In the genomic region with DNA sequence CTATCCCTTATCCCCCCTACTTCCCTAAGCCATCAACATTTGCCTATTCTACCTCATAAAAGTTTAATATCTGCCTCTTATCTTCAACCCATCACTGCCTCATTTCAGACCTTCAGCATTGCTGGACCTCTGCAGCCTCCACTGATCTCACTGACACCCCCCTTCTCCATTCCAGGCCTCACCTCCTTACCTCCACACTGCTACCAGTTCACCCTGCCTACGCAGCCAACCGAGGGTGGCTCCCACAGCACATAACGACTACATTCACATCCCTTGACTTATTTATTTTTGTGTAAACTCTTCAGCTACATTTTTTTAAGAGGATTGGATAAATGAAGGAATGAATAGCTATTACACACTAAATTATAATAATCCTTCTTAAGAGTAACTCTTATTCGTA, we compare ENCODE assay signal across 3 cellular contexts.
TF ChIP-seq lines count a peak whose summit lies in the region.

No MANE protein-coding gene starts in this region.

TF ChIP-seq in GM23338, 12 proteins besides CTCF, POLR2A, EP300 and RAD21 (continues in another document):
- TF ChIP-seq, protein P1, sequence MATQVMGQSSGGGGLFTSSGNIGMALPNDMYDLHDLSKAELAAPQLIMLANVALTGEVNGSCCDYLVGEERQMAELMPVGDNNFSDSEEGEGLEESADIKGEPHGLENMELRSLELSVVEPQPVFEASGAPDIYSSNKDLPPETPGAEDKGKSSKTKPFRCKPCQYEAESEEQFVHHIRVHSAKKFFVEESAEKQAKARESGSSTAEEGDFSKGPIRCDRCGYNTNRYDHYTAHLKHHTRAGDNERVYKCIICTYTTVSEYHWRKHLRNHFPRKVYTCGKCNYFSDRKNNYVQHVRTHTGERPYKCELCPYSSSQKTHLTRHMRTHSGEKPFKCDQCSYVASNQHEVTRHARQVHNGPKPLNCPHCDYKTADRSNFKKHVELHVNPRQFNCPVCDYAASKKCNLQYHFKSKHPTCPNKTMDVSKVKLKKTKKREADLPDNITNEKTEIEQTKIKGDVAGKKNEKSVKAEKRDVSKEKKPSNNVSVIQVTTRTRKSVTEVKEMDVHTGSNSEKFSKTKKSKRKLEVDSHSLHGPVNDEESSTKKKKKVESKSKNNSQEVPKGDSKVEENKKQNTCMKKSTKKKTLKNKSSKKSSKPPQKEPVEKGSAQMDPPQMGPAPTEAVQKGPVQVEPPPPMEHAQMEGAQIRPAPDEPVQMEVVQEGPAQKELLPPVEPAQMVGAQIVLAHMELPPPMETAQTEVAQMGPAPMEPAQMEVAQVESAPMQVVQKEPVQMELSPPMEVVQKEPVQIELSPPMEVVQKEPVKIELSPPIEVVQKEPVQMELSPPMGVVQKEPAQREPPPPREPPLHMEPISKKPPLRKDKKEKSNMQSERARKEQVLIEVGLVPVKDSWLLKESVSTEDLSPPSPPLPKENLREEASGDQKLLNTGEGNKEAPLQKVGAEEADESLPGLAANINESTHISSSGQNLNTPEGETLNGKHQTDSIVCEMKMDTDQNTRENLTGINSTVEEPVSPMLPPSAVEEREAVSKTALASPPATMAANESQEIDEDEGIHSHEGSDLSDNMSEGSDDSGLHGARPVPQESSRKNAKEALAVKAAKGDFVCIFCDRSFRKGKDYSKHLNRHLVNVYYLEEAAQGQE (IDR thresholded peaks at IDR 0.05; ENCODE audit: unreplicated experiment) = no peak
- no peak for TF ChIP-seq EZH2phosphoT487 (IDR thresholded peaks at IDR 0.05; ENCODE audit: unreplicated experiment)

TF ChIP-seq in IMR-90, 13 proteins besides CTCF, POLR2A, EP300 and RAD21:
- TF ChIP-seq, protein P2, sequence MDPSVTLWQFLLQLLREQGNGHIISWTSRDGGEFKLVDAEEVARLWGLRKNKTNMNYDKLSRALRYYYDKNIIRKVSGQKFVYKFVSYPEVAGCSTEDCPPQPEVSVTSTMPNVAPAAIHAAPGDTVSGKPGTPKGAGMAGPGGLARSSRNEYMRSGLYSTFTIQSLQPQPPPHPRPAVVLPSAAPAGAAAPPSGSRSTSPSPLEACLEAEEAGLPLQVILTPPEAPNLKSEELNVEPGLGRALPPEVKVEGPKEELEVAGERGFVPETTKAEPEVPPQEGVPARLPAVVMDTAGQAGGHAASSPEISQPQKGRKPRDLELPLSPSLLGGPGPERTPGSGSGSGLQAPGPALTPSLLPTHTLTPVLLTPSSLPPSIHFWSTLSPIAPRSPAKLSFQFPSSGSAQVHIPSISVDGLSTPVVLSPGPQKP (IDR thresholded peaks at IDR 0.05; ENCODE audit: borderline replicate concordance, low read depth, low read length) = no peak
- TF ChIP-seq RCOR1 (IDR thresholded peaks at IDR 0.05; ENCODE audit: insufficient replicate concordance, low read length) (no peak), NFE2L2 (IDR thresholded peaks at IDR 0.05; ENCODE audit: low read depth, low read length) (no peak), CHD1 (IDR thresholded peaks at IDR 0.05; ENCODE audit: low read depth, low read length) (no peak), BHLHE40 (IDR thresholded peaks at IDR 0.05; ENCODE audit: low read depth, low read length) (no peak), RFX5 (IDR thresholded peaks at IDR 0.05; ENCODE audit: low read depth, low read length) (no peak), MAZ (IDR thresholded peaks at IDR 0.05; ENCODE audit: borderline replicate concordance, low read depth, low read length) (no peak)
- TF ChIP-seq, protein P3, sequence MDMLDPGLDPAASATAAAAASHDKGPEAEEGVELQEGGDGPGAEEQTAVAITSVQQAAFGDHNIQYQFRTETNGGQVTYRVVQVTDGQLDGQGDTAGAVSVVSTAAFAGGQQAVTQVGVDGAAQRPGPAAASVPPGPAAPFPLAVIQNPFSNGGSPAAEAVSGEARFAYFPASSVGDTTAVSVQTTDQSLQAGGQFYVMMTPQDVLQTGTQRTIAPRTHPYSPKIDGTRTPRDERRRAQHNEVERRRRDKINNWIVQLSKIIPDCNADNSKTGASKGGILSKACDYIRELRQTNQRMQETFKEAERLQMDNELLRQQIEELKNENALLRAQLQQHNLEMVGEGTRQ (IDR thresholded peaks at IDR 0.05; ENCODE audit: low read depth, low read length) = no peak

TF ChIP-seq in H1, 55 proteins besides CTCF, POLR2A, EP300 and RAD21:
- TF ChIP-seq GABPA (IDR thresholded peaks at IDR 0.05; ENCODE audit: borderline replicate concordance, insufficient read depth, low read length) (no peak), SP1 (IDR thresholded peaks at IDR 0.05; ENCODE audit: low read depth, low read length) (no peak), KDM5A (IDR thresholded peaks at IDR 0.05; ENCODE audit: low read length) (no peak), CBX8 (IDR thresholded peaks at IDR 0.05; ENCODE audit: borderline replicate concordance, low read depth, low read length) (no peak), SIN3A (conservative IDR thresholded peaks at IDR 0.05 in 1 of 2, IDR thresholded peaks at IDR 0.05 in 1 of 2; ENCODE audit: low read depth in 1 of 2, low read length in 2 of 2) (no peak), RFX5 (IDR thresholded peaks at IDR 0.05; ENCODE audit: borderline replicate concordance, low read depth, low read length) (no peak), SUZ12 (IDR thresholded peaks at IDR 0.05; ENCODE audit: low read length) (no peak), RBBP5 (IDR thresholded peaks at IDR 0.05; ENCODE audit: borderline replicate concordance, low read depth, low read length) (no peak), CTBP2 (IDR thresholded peaks at IDR 0.05; ENCODE audit: borderline replicate concordance, insufficient read depth, insufficient read length, low read length) (no peak), GTF2F1 (IDR thresholded peaks at IDR 0.05; ENCODE audit: borderline replicate concordance, low read depth, low read length) (no peak), TAF1 (IDR thresholded peaks at IDR 0.05; ENCODE audit: low read depth, low read length) (no peak), NRF1 (IDR thresholded peaks at IDR 0.05; ENCODE audit: low read depth, low read length) (no peak), BACH1 (IDR thresholded peaks at IDR 0.05; ENCODE audit: low read length) (no peak), SIRT6 (IDR thresholded peaks at IDR 0.05; ENCODE audit: low read length) (no peak), SRF (IDR thresholded peaks at IDR 0.05; ENCODE audit: low read depth, low read length) (no peak), TCF12 (IDR thresholded peaks at IDR 0.05; ENCODE audit: low read depth, low read length) (no peak), EZH2 (IDR thresholded peaks at IDR 0.05; ENCODE audit: low read depth, low read length, severe bottlenecking) (no peak)
- TF ChIP-seq, protein P4, sequence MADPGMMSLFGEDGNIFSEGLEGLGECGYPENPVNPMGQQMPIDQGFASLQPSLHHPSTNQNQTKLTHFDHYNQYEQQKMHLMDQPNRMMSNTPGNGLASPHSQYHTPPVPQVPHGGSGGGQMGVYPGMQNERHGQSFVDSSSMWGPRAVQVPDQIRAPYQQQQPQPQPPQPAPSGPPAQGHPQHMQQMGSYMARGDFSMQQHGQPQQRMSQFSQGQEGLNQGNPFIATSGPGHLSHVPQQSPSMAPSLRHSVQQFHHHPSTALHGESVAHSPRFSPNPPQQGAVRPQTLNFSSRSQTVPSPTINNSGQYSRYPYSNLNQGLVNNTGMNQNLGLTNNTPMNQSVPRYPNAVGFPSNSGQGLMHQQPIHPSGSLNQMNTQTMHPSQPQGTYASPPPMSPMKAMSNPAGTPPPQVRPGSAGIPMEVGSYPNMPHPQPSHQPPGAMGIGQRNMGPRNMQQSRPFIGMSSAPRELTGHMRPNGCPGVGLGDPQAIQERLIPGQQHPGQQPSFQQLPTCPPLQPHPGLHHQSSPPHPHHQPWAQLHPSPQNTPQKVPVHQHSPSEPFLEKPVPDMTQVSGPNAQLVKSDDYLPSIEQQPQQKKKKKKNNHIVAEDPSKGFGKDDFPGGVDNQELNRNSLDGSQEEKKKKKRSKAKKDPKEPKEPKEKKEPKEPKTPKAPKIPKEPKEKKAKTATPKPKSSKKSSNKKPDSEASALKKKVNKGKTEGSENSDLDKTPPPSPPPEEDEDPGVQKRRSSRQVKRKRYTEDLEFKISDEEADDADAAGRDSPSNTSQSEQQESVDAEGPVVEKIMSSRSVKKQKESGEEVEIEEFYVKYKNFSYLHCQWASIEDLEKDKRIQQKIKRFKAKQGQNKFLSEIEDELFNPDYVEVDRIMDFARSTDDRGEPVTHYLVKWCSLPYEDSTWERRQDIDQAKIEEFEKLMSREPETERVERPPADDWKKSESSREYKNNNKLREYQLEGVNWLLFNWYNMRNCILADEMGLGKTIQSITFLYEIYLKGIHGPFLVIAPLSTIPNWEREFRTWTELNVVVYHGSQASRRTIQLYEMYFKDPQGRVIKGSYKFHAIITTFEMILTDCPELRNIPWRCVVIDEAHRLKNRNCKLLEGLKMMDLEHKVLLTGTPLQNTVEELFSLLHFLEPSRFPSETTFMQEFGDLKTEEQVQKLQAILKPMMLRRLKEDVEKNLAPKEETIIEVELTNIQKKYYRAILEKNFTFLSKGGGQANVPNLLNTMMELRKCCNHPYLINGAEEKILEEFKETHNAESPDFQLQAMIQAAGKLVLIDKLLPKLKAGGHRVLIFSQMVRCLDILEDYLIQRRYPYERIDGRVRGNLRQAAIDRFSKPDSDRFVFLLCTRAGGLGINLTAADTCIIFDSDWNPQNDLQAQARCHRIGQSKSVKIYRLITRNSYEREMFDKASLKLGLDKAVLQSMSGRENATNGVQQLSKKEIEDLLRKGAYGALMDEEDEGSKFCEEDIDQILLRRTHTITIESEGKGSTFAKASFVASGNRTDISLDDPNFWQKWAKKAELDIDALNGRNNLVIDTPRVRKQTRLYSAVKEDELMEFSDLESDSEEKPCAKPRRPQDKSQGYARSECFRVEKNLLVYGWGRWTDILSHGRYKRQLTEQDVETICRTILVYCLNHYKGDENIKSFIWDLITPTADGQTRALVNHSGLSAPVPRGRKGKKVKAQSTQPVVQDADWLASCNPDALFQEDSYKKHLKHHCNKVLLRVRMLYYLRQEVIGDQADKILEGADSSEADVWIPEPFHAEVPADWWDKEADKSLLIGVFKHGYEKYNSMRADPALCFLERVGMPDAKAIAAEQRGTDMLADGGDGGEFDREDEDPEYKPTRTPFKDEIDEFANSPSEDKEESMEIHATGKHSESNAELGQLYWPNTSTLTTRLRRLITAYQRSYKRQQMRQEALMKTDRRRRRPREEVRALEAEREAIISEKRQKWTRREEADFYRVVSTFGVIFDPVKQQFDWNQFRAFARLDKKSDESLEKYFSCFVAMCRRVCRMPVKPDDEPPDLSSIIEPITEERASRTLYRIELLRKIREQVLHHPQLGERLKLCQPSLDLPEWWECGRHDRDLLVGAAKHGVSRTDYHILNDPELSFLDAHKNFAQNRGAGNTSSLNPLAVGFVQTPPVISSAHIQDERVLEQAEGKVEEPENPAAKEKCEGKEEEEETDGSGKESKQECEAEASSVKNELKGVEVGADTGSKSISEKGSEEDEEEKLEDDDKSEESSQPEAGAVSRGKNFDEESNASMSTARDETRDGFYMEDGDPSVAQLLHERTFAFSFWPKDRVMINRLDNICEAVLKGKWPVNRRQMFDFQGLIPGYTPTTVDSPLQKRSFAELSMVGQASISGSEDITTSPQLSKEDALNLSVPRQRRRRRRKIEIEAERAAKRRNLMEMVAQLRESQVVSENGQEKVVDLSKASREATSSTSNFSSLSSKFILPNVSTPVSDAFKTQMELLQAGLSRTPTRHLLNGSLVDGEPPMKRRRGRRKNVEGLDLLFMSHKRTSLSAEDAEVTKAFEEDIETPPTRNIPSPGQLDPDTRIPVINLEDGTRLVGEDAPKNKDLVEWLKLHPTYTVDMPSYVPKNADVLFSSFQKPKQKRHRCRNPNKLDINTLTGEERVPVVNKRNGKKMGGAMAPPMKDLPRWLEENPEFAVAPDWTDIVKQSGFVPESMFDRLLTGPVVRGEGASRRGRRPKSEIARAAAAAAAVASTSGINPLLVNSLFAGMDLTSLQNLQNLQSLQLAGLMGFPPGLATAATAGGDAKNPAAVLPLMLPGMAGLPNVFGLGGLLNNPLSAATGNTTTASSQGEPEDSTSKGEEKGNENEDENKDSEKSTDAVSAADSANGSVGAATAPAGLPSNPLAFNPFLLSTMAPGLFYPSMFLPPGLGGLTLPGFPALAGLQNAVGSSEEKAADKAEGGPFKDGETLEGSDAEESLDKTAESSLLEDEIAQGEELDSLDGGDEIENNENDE (IDR thresholded peaks at IDR 0.05; ENCODE audit: insufficient replicate concordance, low read length) = no peak
- TF ChIP-seq, protein P5, sequence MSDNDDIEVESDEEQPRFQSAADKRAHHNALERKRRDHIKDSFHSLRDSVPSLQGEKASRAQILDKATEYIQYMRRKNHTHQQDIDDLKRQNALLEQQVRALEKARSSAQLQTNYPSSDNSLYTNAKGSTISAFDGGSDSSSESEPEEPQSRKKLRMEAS (IDR thresholded peaks at IDR 0.05) = no peak
- TF ChIP-seq, protein P6, sequence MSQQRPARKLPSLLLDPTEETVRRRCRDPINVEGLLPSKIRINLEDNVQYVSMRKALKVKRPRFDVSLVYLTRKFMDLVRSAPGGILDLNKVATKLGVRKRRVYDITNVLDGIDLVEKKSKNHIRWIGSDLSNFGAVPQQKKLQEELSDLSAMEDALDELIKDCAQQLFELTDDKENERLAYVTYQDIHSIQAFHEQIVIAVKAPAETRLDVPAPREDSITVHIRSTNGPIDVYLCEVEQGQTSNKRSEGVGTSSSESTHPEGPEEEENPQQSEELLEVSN (IDR thresholded peaks at IDR 0.05) = no peak
